28 cellular contexts compared by ENCODE assay signal in genomic region chrY:15805985-15806384, GRCh38.
"Had no signal": no experiment of that assay in that cellular context is flagged by ENCODE, and none has a peak within 500 bp of the region (broad histone marks: within the 10 kb centered on the region; RNA-seq: fewer than 3 reads in every experiment).

No MANE protein-coding gene starts in this region.

- H3K4me1 ChIP-seq: colonic mucosa, esophagus muscularis mucosa, esophagus squamous epithelium, foreskin keratinocyte, gastrocnemius medialis, gastroesophageal sphincter, heart left ventricle, heart right ventricle had no signal

- H3K4me3 ChIP-seq: colonic mucosa, coronary artery, dorsolateral prefrontal cortex, esophagus muscularis mucosa, esophagus squamous epithelium, gastrocnemius medialis, gastroesophageal sphincter, heart left ventricle, heart right ventricle had no signal

- H3K9me3 ChIP-seq: colonic mucosa, esophagus muscularis mucosa, esophagus squamous epithelium, gastrocnemius medialis, gastroesophageal sphincter, heart left ventricle, heart right ventricle had no signal

- H3K27ac ChIP-seq: colonic mucosa, coronary artery, dorsolateral prefrontal cortex, epithelial cell of prostate, esophagus muscularis mucosa, esophagus squamous epithelium, foreskin keratinocyte, gastrocnemius medialis, gastroesophageal sphincter, heart left ventricle, heart right ventricle had no signal

- DNase-seq: colonic mucosa; cortex of kidney; dermis blood vessel endothelial cell; dorsolateral prefrontal cortex; effector CD4-positive, alpha-beta T cell; effector CD8-positive, alpha-beta T cell; effector memory CD4-positive, alpha-beta T cell; effector memory CD8-positive, alpha-beta T cell; endodermal cell; erythroblast; esophagus squamous epithelium; foreskin fibroblast; foreskin keratinocyte; foreskin melanocyte; gastrocnemius medialis; glutamatergic neuron; head of caudate nucleus; heart left ventricle; heart right ventricle had no signal

- FAIRE-seq: colon, endometrium, endothelial cell of umbilical vein, frontal cortex had no signal

- ATAC-seq: effector memory CD8-positive, alpha-beta T cell; esophagus mucosa; foreskin keratinocyte; gastrocnemius medialis; gastroesophageal sphincter; heart left ventricle; heart right ventricle had no signal

- H3K36me3 ChIP-seq: colonic mucosa, esophagus muscularis mucosa, esophagus squamous epithelium, gastrocnemius medialis, gastroesophageal sphincter, heart left ventricle, heart right ventricle had no signal

- H3K27me3 ChIP-seq: colonic mucosa, dorsolateral prefrontal cortex, esophagus muscularis mucosa, esophagus squamous epithelium, foreskin keratinocyte, gastrocnemius medialis, gastroesophageal sphincter, heart left ventricle, heart right ventricle had no signal
